In genomic region chr11:15795378-15795777, GRCh38 we compare ENCODE assay signal across 15 cellular contexts.
DNase-seq lines count a peak whose midpoint lies in the region; ATAC-seq and TF ChIP-seq lines count a peak whose summit lies in the region.
"Had no signal": no experiment of that assay in that cellular context is flagged by ENCODE, and none has a peak within 500 bp of the region (broad histone marks: within the 10 kb centered on the region; RNA-seq: fewer than 3 reads in every experiment).

No MANE protein-coding gene starts in this region.

- H2AFZ ChIP-seq in mammary epithelial cell (ENCODE audit: low read depth, low read length) = peak overlapping the region; percentile 10
- H2AFZ ChIP-seq: GM23338 had no signal

- WGBS in mammary epithelial cell (ENCODE audit: low coverage, missing lambda C conversion rate) = 26% methylated on average over 2 of the region's 2 CpGs
- 32 to 54% (median 38%) methylated on average over 2 of the region's 2 CpGs for WGBS in psoas muscle, 3 donors

- CTCF ChIA-PET in mammary epithelial cell (lab: Charles Lee; ENCODE audit: low non-redundant PET) = no interaction called here
- CTCF ChIA-PET in MCF 10A (lab: Yijun Ruan, JAX) = interaction anchor here (0.6 kb wide), 1 partner anchor 809 kb away, joined by 3 read pairs; no protein-coding TSS in a partner anchor

- DNase-seq in mammary epithelial cell (no peak), MCF 10A (ENCODE audit: unreplicated experiment) (no peak), NCI-H446 (lab: John Stamatoyannopoulos, UW) (peak; percentile 21 to 75), psoas muscle (no peak), ecto neural progenitor cell (ENCODE audit: low spot score) (no peak)
- no peak for DNase-seq in stimulated activated CD4-positive, alpha-beta T cell treated with anti-CD3 and anti-CD28 coated beads, Interleukin-4, amount 100 ng/mL, for 4 hours
- DNase-seq: ACHN; CD4-positive, CD25-positive, alpha-beta regulatory T cell; DMS 273 treated with DMSO at 0.1 percent for 48 hours; DMS79; H7 had no signal

- dilution Hi-C loops in mammary epithelial cell (cut with HindIII; ENCODE audit: low sequenced_read_pairs) = no loop called here

- H3K79me2 ChIP-seq in mammary epithelial cell (ENCODE audit: insufficient read depth, low read length) = no peaks in the 10 kb centered on the region

- H3K4me1 ChIP-seq in mammary epithelial cell (ENCODE audit: insufficient read depth, low read length) (peaks cover 24% of the 10 kb centered on the region), psoas muscle (peaks cover 18% of the 10 kb centered on the region)

- H3K27ac Mint-ChIP-seq in MCF 10A (ENCODE audit: low read depth, unreplicated experiment) = no peak overlapping the region
- H3K27ac Mint-ChIP-seq in dendritic cell treated with granulocyte-macrophage colony-stimulating factor and Interleukin-4, amounts not matched to agents 40 ng/mL and 50 ng/mL, for 4 days = peak overlapping the region; percentile 63
- H3K27ac Mint-ChIP-seq: CD4-positive, CD25-positive, alpha-beta regulatory T cell; GM23338 had no signal

- POLR2A ChIA-PET in MCF 10A (lab: Yijun Ruan, JAX) = no interaction called here

- ATAC-seq in psoas muscle (no peak), HG02610 (IDR thresholded peaks at IDR 0.05; ENCODE audit: unreplicated experiment) (no peak)
- ATAC-seq: GM23338 had no signal

- H3K36me3 Mint-ChIP-seq in MCF 10A (ENCODE audit: insufficient read depth, unreplicated experiment) = no peaks in the 10 kb centered on the region
- peaks cover 18% of the 10 kb centered on the region for H3K36me3 Mint-ChIP-seq in dendritic cell treated with granulocyte-macrophage colony-stimulating factor and Interleukin-4, amounts not matched to agents 40 ng/mL and 50 ng/mL, for 4 days (ENCODE audit: low read depth)
- H3K36me3 Mint-ChIP-seq: CD4-positive, CD25-positive, alpha-beta regulatory T cell had no signal

- H3K9me3 ChIP-seq in mammary epithelial cell (replicated peaks; ENCODE audit: insufficient read depth, low read length) (no peaks in the 10 kb centered on the region), psoas muscle (no peaks in the 10 kb centered on the region)

- no peak overlapping the region for H3K4me3 ChIP-seq in mammary epithelial cell (replicated peaks in 1 of 3; ENCODE audit: insufficient read depth in 1 of 3, low read depth in 2 of 3, low read length in 3 of 3)
- no peak overlapping the region for H3K4me3 ChIP-seq in psoas muscle
- H3K4me3 ChIP-seq: BLaER1 treated with 17β-estradiol and CSF1 and Interleukin-3, amounts not matched to agents 10 nM and 100 nM; GM23338 had no signal

- in situ Hi-C loops in mammary epithelial cell (cut with MboI; ENCODE audit: low sequenced_read_pairs in 2 of 2) = loop anchor here in 1 of 2 donors (25.0 kb wide), 1 partner anchor 817 kb away; no protein-coding TSS in a partner anchor

- H3K4me1 Mint-ChIP-seq in MCF 10A (ENCODE audit: insufficient read depth, unreplicated experiment) = peaks cover 7% of the 10 kb centered on the region
- H3K4me1 Mint-ChIP-seq in dendritic cell treated with granulocyte-macrophage colony-stimulating factor and Interleukin-4, amounts not matched to agents 40 ng/mL and 50 ng/mL, for 4 days (ENCODE audit: low read depth) = peaks cover 22% of the 10 kb centered on the region
- H3K4me1 Mint-ChIP-seq: CD4-positive, CD25-positive, alpha-beta regulatory T cell; GM23338 had no signal

- no peak overlapping the region for H3K4me2 ChIP-seq in mammary epithelial cell (ENCODE audit: insufficient read depth, low read depth, low read length)
- H3K4me2 ChIP-seq: BLaER1 treated with 17β-estradiol and CSF1 and Interleukin-3, amounts not matched to agents 10 nM and 100 nM; GM23338 had no signal

- H3K27ac ChIP-seq in mammary epithelial cell (ENCODE audit: insufficient read depth, low read depth, low read length) = no peak overlapping the region
- H3K27ac ChIP-seq in psoas muscle = peak overlapping the region; percentile 76

- peaks cover 7% of the 10 kb centered on the region for H3K9me3 Mint-ChIP-seq in MCF 10A (ENCODE audit: unreplicated experiment)
- H3K9me3 Mint-ChIP-seq in dendritic cell treated with granulocyte-macrophage colony-stimulating factor and Interleukin-4, amounts not matched to agents 40 ng/mL and 50 ng/mL, for 4 days = peaks cover 23% of the 10 kb centered on the region

- no peaks in the 10 kb centered on the region for H3K36me3 ChIP-seq in mammary epithelial cell (ENCODE audit: insufficient read depth, low read length)
- no peaks in the 10 kb centered on the region for H3K36me3 ChIP-seq in psoas muscle (ENCODE audit: insufficient read depth in 1 of 2, low read depth in 1 of 2)
- H3K36me3 ChIP-seq: BLaER1 treated with 17β-estradiol and CSF1 and Interleukin-3, amounts not matched to agents 10 nM and 100 nM had no signal

- H3K9ac ChIP-seq in mammary epithelial cell (ENCODE audit: insufficient read depth, low read length) = no peak overlapping the region
- H3K9ac ChIP-seq: BLaER1 treated with 17β-estradiol and CSF1 and Interleukin-3, amounts not matched to agents 10 nM and 100 nM had no signal

- H3K27me3 ChIP-seq in mammary epithelial cell (ENCODE audit: insufficient read depth, low read length) = no peaks in the 10 kb centered on the region
- no peaks in the 10 kb centered on the region for H3K27me3 ChIP-seq in psoas muscle (ENCODE audit: insufficient read depth in 3 of 3, low read length in 2 of 3)
- H3K27me3 ChIP-seq: BLaER1 treated with 17β-estradiol and CSF1 and Interleukin-3, amounts not matched to agents 10 nM and 100 nM had no signal

- no peaks in the 10 kb centered on the region for H3K27me3 Mint-ChIP-seq in MCF 10A (ENCODE audit: insufficient read depth, unreplicated experiment)
- H3K27me3 Mint-ChIP-seq in dendritic cell treated with granulocyte-macrophage colony-stimulating factor and Interleukin-4, amounts not matched to agents 40 ng/mL and 50 ng/mL, for 4 days = no peaks in the 10 kb centered on the region
- H3K27me3 Mint-ChIP-seq: CD4-positive, CD25-positive, alpha-beta regulatory T cell had no signal

- no peak overlapping the region for H3K4me3 Mint-ChIP-seq in MCF 10A (ENCODE audit: unreplicated experiment)
- no peak overlapping the region for H3K4me3 Mint-ChIP-seq in dendritic cell treated with granulocyte-macrophage colony-stimulating factor and Interleukin-4, amounts not matched to agents 40 ng/mL and 50 ng/mL, for 4 days
- H3K4me3 Mint-ChIP-seq: CD4-positive, CD25-positive, alpha-beta regulatory T cell; GM23338 had no signal

- TF ChIP-seq CTCF in mammary epithelial cell (conservative IDR thresholded peaks at IDR 0.05 in 1 of 2, IDR thresholded peaks at IDR 0.05 in 1 of 2; ENCODE audit: extremely low read depth in 1 of 2, insufficient read depth in 1 of 2, low read depth in 1 of 2, low read length in 2 of 2) (no peak), MCF 10A (IDR thresholded peaks at IDR 0.05; ENCODE audit: unreplicated experiment) (no peak), psoas muscle (IDR thresholded peaks at IDR 0.05) (no peak)

- no peaks in the 10 kb centered on the region for H4K20me1 ChIP-seq in mammary epithelial cell (ENCODE audit: insufficient read depth, low read length)
- H4K20me1 ChIP-seq: BLaER1 treated with 17β-estradiol and CSF1 and Interleukin-3, amounts not matched to agents 10 nM and 100 nM had no signal

- BruUV-seq in mammary epithelial cell (replicated peaks; lab: Mats Ljungman, UMichigan) = no TSS peak
- BruUV-seq in MCF 10A (replicated peaks; lab: Mats Ljungman, UMichigan) = no TSS peak

- intact Hi-C loops in mammary epithelial cell (cut with micrococcal nuclease) (no loop called here), MCF 10A (cut with micrococcal nuclease) (no loop called here), psoas muscle (cut with DNase I) (no loop called here)
- intact Hi-C loops in dendritic cell treated with granulocyte-macrophage colony-stimulating factor and Interleukin-4, amounts not matched to agents 40 ng/mL and 50 ng/mL, for 4 days (cut with micrococcal nuclease) = no loop called here

Comparison
In these comparisons a context has a peak if more than half of its experiments do, and no peak if none do; other contexts are left out.
1. DNase-seq: peak in NCI-H446 (2 of 2); none in mammary epithelial cell (single experiment), MCF 10A (single experiment), psoas muscle (0 of 2), ecto neural progenitor cell (single experiment) and stimulated activated CD4-positive, alpha-beta T cell treated with anti-CD3 and anti-CD28 coated beads, Interleukin-4, amount 100 ng/mL, for 4 hours (0 of 2).